Comparison of ENCODE assay signal across 16 cellular contexts in the genomic region with DNA sequence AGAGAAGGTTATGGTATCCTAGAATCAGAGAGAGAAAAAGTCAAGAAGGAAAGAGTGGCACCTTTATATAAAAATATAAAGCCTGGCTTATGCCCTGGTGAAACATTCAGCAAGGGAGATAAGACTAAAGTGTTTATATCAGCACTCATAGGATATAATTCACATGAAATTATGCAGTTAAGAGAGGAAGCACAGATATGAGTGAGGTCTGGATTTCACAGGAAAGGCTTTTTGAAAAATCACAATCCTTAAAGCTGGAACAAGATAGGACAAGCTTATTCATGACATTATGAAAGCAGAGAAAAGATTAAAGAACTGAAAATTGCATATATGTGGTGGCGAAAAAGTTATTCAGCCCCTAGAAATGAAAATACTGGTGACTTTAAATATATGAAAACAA.
"Had no signal": no experiment of that assay in that cellular context is flagged by ENCODE, and none has a peak within 500 bp of the region (broad histone marks: within the 10 kb centered on the region; RNA-seq: fewer than 3 reads in every experiment).

No MANE protein-coding gene starts in this region.

- H3K36me3 ChIP-seq: gastroesophageal sphincter, neural progenitor cell, pancreas had no signal

- H2AFZ ChIP-seq: neural progenitor cell had no signal

- H3K4me3 ChIP-seq: coronary artery, gastroesophageal sphincter, neural progenitor cell, pancreas had no signal

- H3K27ac ChIP-seq: coronary artery, gastroesophageal sphincter, neural progenitor cell, pancreas had no signal

- ATAC-seq: esophagus mucosa; gastroesophageal sphincter; left lobe of liver; natural killer cell treated with Interleukin-12 subunit alpha and Interleukin-12 subunit beta and Interleukin-15 and Interleukin-18, amount 100 ng/mL, for 72 hours; pancreas; right cardiac atrium had no signal

- DNase-seq: effector CD4-positive, alpha-beta T cell; endodermal cell; midbrain; occipital lobe; pancreas; right cardiac atrium; small intestine; stimulated activated CD4-positive, alpha-beta T cell treated with anti-CD3 and anti-CD28 coated beads, Interleukin-2, amount 100 ng/mL, for 48 hours; stimulated activated naive CD4-positive, alpha-beta T cell treated with Interleukin-2 at 50 U/mL for 16 hours; trophoblast cell had no signal

- H3K27me3 ChIP-seq: gastroesophageal sphincter, neural progenitor cell, pancreas had no signal

- H3K4me1 ChIP-seq: gastroesophageal sphincter, pancreas had no signal

- H3K9me3 ChIP-seq: gastroesophageal sphincter, pancreas had no signal
